8 cellular contexts compared by ENCODE assay signal in genomic region chr14:75222208-75222701, GRCh38. TPM values are rescaled to one million over a fixed set of nuclear protein-coding genes. Genes with fewer than 3 reads are reported as not detected.
DNase-seq lines count a peak whose midpoint lies in the region; TF ChIP-seq lines count a peak whose summit lies in the region.

No MANE protein-coding gene starts in this region.

- in situ Hi-C loops in GM13977 (cut with MboI; ENCODE audit: low pct_unique_long_range_greater_than_20kb, low sequenced_read_pairs, unreplicated experiment) = no loop called here

- H3K9me3 ChIP-seq in HUES64 (ENCODE audit: insufficient read depth, low read depth, low read length) = no peaks in the 10 kb centered on the region

- H3K27ac ChIP-seq in HUES64 (ENCODE audit: low read depth, low read length) = 0 out of 2 replicates have a peak overlapping the region, but pooled peaks have one; percentile 36

- H3K4me1 ChIP-seq in HUES64 (ENCODE audit: insufficient read depth, low read length) = peaks cover 21% of the 10 kb centered on the region

- H3K27me3 ChIP-seq in HUES64 (ENCODE audit: insufficient read depth, low read length) = no peaks in the 10 kb centered on the region

- DNase-seq in GM13977 (ENCODE audit: low spot score) (peak; percentile 41), dedifferentiated amniotic fluid mesenchymal stem cell (ENCODE audit: extremely low spot score) (peak; percentile 50), non-pigmented ciliary epithelial cell (ENCODE audit: low read depth) (peak; percentile 96), erythroblast (lab: John Stamatoyannopoulos, UW) (no peak), Kasumi-1 (lab: John Stamatoyannopoulos, UW) (no peak)
- no peak for DNase-seq in stimulated activated CD4-positive, alpha-beta T cell treated with anti-CD3 and anti-CD28 coated beads, Interleukin-4, amount 100 ng/mL, for 24 hours
- DNase-seq in effector CD4-positive, alpha-beta T cell = no peak

- H3K36me3 ChIP-seq in HUES64 (ENCODE audit: insufficient read depth, low read length) = no peaks in the 10 kb centered on the region

- no peak for TF ChIP-seq POLR2A in erythroblast (IDR thresholded peaks at IDR 0.05; ENCODE audit: low read length)

- H3K4me3 ChIP-seq in HUES64 (ENCODE audit: low read length) = peak overlapping the region; percentile 2; the same call in 1 of the 2 replicates

- H3K9ac ChIP-seq in HUES64 (ENCODE audit: low read depth, low read length) = no peak overlapping the region

- WGBS in HUES64 = 20% methylated on average over 12 of the region's 12 CpGs

- TF ChIP-seq CTCF in GM13977 (IDR thresholded peaks at IDR 0.05; ENCODE audit: extremely low read depth, insufficient read depth, missing control alignments) = no peak

RNA-seq across cellular contexts. Expression of gene TMED10, which starts 45.8 kb away (rescaled TPM):
- polyA plus RNA-seq in HUES64 (2013, experiment 1 of 2) = 93.5 TPM
- 97.6 TPM for polyA plus RNA-seq in HUES64 (2013, experiment 2 of 2)

RNA-seq across cellular contexts. Expression of gene FOS, which starts 56.4 kb away (rescaled TPM):
- polyA plus RNA-seq in HUES64 (2013, experiment 1 of 2) = 11.4 TPM
- 10.3 TPM for polyA plus RNA-seq in HUES64 (2013, experiment 2 of 2)

Comparison
In these comparisons a context has a peak if more than half of its experiments do, and no peak if none do; other contexts are left out.
1. DNase-seq: peak in GM13977 (single experiment), dedifferentiated amniotic fluid mesenchymal stem cell (single experiment) and non-pigmented ciliary epithelial cell (single experiment); none in erythroblast (0 of 2), stimulated activated CD4-positive, alpha-beta T cell treated with anti-CD3 and anti-CD28 coated beads, Interleukin-4, amount 100 ng/mL, for 24 hours (single experiment), effector CD4-positive, alpha-beta T cell (single experiment) and Kasumi-1 (0 of 2).